In genomic region chr1:53899708-53900107, GRCh38 we compare ENCODE assay signal across 27 cellular contexts. TPM values are rescaled to one million over a fixed set of nuclear protein-coding genes. Genes with fewer than 3 reads are reported as not detected.
"Had no signal": no experiment of that assay in that cellular context is flagged by ENCODE, and none has a peak within 500 bp of the region (broad histone marks: within the 10 kb centered on the region; RNA-seq: fewer than 3 reads in every experiment).

No MANE protein-coding gene starts in this region.

- H3K27me3 ChIP-seq: heart right ventricle, right atrium auricular region, stomach had no signal

- H3K36me3 ChIP-seq: heart right ventricle, right atrium auricular region, stomach, thoracic aorta had no signal

- H3K9me3 Mint-ChIP-seq: immature natural killer cell; naive thymus-derived CD8-positive, alpha-beta T cell; neural crest cell had no signal

- H3K27ac Mint-ChIP-seq: immature natural killer cell; naive thymus-derived CD8-positive, alpha-beta T cell had no signal

- H3K4me1 Mint-ChIP-seq: immature natural killer cell; naive thymus-derived CD8-positive, alpha-beta T cell; neural crest cell had no signal

- ATAC-seq: esophagus mucosa; naive thymus-derived CD8-positive, alpha-beta T cell had no signal

- DNase-seq: effector CD4-positive, alpha-beta T cell; immature natural killer cell; left cardiac atrium; mammary epithelial cell; naive thymus-derived CD8-positive, alpha-beta T cell; small intestine; stimulated activated CD4-positive, alpha-beta T cell treated with anti-CD3 and anti-CD28 coated beads, Interleukin-12 subunit alpha, Interleukin-12 subunit beta, amount 100 ng/mL, for 4 hours; stimulated activated naive CD4-positive, alpha-beta T cell; trophoblast cell had no signal

- H3K4me3 Mint-ChIP-seq: immature natural killer cell; naive thymus-derived CD8-positive, alpha-beta T cell; neural crest cell had no signal

- H3K4me3 ChIP-seq: coronary artery, mucosa of descending colon, right atrium auricular region, stomach had no signal

- H3K27ac ChIP-seq: coronary artery, heart right ventricle, right atrium auricular region had no signal

- FAIRE-seq: endometrium, frontal cortex, keratinocyte, small intestine had no signal

- H3K9me3 ChIP-seq: heart right ventricle, mucosa of descending colon, right atrium auricular region, stomach, thoracic aorta had no signal

RNA-seq across cellular contexts. Expression of gene DIO1, which starts 5.7 kb away (rescaled TPM):
- total RNA-seq: cerebellum; dermis microvascular lymphatic vessel endothelial cell; esophagus mucosa; fibroblast of lung; frontal cortex; glomerular endothelial cell; heart right ventricle; left cardiac atrium; lower leg skin; mammary epithelial cell; mucosa of descending colon; naive thymus-derived CD8-positive, alpha-beta T cell; neural crest cell; osteocyte; right atrium auricular region; stomach; thoracic aorta; urinary bladder had no signal
- polyA plus RNA-seq: fibroblast of lung; heart right ventricle; keratinocyte; mammary epithelial cell; naive thymus-derived CD8-positive, alpha-beta T cell; small intestine; stomach had no signal
